ENCODE assay signal across 9 cellular contexts in the genomic region with DNA sequence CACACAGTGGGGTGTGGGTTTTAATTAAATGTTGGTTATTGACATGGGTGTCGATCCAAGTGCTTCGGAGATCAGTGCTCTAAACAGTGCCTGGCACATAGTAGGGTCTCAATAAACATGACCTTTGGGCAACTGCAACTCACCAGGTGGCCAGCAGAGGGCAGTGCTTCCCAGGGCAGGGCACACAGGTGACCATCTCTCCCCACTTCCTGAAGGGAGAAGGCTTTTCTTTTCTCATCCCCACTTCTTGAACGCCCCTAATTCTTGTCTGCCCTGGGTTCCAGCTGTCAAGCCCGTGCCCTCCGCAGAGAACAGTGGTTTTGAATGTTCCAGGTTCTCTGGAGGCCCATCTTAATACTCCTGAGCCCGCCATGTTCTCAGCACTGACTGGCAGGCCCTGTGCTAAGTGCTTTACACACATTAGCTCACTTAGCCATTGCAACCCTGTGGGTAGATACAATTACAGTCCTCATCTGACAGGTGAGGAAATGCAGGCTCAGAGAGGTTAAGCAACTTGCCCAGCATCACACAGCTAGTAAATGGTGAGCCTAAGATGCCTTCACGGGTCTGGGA. TPM values are rescaled to one million over a fixed set of nuclear protein-coding genes. Genes with fewer than 3 reads are reported as not detected.
A peak's percentile ranks its signal among the peaks of the same experiment; 100 is the strongest.
DNase-seq lines count a peak whose midpoint lies in the region; ATAC-seq, FAIRE-seq and TF ChIP-seq lines count a peak whose summit lies in the region.
"Had no signal": no experiment of that assay in that cellular context is flagged by ENCODE, and none has a peak within 500 bp of the region (broad histone marks: within the 10 kb centered on the region; RNA-seq: fewer than 3 reads in every experiment).

No MANE protein-coding gene starts in this region.

- peaks cover 3 to 6% of the 10 kb centered on the region in 2 experiments for H3K36me3 ChIP-seq in keratinocyte (ENCODE audit: control insufficient read depth in 2 of 2, extremely low read depth in 1 of 2, insufficient read depth in 2 of 2, low read length in 2 of 2)

- DNase-seq in AG09319 (ENCODE audit: extremely low read depth, low read depth) (no peak), H4 (ENCODE audit: low spot score) (peak; percentile 32), T-cell (peak in 30 of 34 experiments; percentile 26 to 75 (median 56)), amniotic epithelial cell (ENCODE audit: low read depth) (peak; percentile 27), keratinocyte (ENCODE audit: low read depth, low spot score) (no peak), amniotic stem cell (lab: John Stamatoyannopoulos, UW) (no peak)
- DNase-seq in stimulated activated CD8-positive, alpha-beta memory T cell treated with anti-CD3 and anti-CD28 coated beads, Interleukin-12 subunit alpha, Interleukin-12 subunit beta, amount 100 ng/mL, for 4 hours (ENCODE audit: low read depth): peak; percentile 41

- H4K20me1 ChIP-seq in keratinocyte (ENCODE audit: control insufficient read depth, extremely low read depth, insufficient read depth, low read length): no peaks in the 10 kb centered on the region

- H3K79me2 ChIP-seq in keratinocyte (ENCODE audit: control insufficient read depth, insufficient read depth, low read length): no peaks in the 10 kb centered on the region

- peak in 2 of 4 experiments; percentile 30 to 36 for ATAC-seq in T-cell (replicated peaks in 1 of 4)
- no peak for ATAC-seq in HG03565 (IDR thresholded peaks at IDR 0.05; ENCODE audit: unreplicated experiment)

- H3K27me3 Mint-ChIP-seq in T-cell: no peaks in the 10 kb centered on the region

- H3K9me3 ChIP-seq in keratinocyte (ENCODE audit: control insufficient read depth, low read depth, low read length): no peaks in the 10 kb centered on the region

- H3K4me1 ChIP-seq in keratinocyte (ENCODE audit: control insufficient read depth, extremely low read depth, insufficient read depth, low read length): peaks cover 13% of the 10 kb centered on the region

- no peaks in the 10 kb centered on the region for H3K27me3 ChIP-seq in keratinocyte (ENCODE audit: control insufficient read depth, extremely low read depth, insufficient read depth, low read length)

- no peaks in the 10 kb centered on the region for H3K36me3 Mint-ChIP-seq in T-cell

- H3K4me3 ChIP-seq in keratinocyte (ENCODE audit: control insufficient read depth in 2 of 3, extremely low read depth in 1 of 3, insufficient read depth in 2 of 3, low read depth in 1 of 3, low read length in 3 of 3): no peak overlapping the region

- H3K9me3 Mint-ChIP-seq in T-cell: no peaks in the 10 kb centered on the region

- H3K9me1 ChIP-seq in keratinocyte (ENCODE audit: control insufficient read depth, extremely low read depth, insufficient read depth, low read length): no peaks in the 10 kb centered on the region

- H3K4me3 Mint-ChIP-seq in T-cell: peak overlapping the region in 1 of 3 donors; percentile 42

- H2AFZ ChIP-seq in keratinocyte (ENCODE audit: control insufficient read depth, low read length): no peak overlapping the region

- TF ChIP-seq CTCF in AG09319 (IDR thresholded peaks at IDR 0.05; ENCODE audit: low read depth, low read length) (peak; percentile 97), keratinocyte (optimal IDR thresholded peaks at IDR 0.05 in 1 of 3, IDR thresholded peaks at IDR 0.05 in 1 of 3, conservative IDR thresholded peaks at IDR 0.05 in 1 of 3; ENCODE audit: extremely low read depth in 1 of 3, insufficient read depth in 2 of 3, low read length in 3 of 3) (peak in 2 of 3 experiments; percentile 96 to 100)

- peaks cover 32 to 51% (median 39%) of the 10 kb centered on the region in 3 donors for H3K4me1 Mint-ChIP-seq in T-cell

- peak overlapping the region in 1 of 2 donors; percentile 51 for H3K27ac Mint-ChIP-seq in T-cell

- H3K4me2 ChIP-seq in keratinocyte (ENCODE audit: control insufficient read depth, extremely low read depth, insufficient read depth, low read depth, low read length): no peak overlapping the region

- no peak overlapping the region for H3K9ac ChIP-seq in keratinocyte (ENCODE audit: control insufficient read depth, extremely low read depth, insufficient read depth, low read length)

- dilution Hi-C loops in keratinocyte (cut with MboI; ENCODE audit: extremely low pct_ligation_motif_present, low sequenced_read_pairs): no loop called here

- CTCF ChIA-PET in T-cell (lab: Charles Lee): interaction anchor here (0.5 to 6.1 kb wide), 48 partner anchors 9 to 387 kb away, joined by 3 to 95 read pairs (median 5); partner anchors contain the start of genes ENDOU (in 1 of the 2), RAPGEF3 (in 1 of the 2), RPAP3 (in 1 of the 2) and SLC48A1 (in 1 of the 2)

- POLR2A ChIA-PET in T-cell (lab: Charles Lee): no interaction called here

- peak; percentile 92 for FAIRE-seq in keratinocyte (lab: Jason Lieb, UNC)

- no peak overlapping the region for H3K27ac ChIP-seq in keratinocyte (ENCODE audit: control insufficient read depth, insufficient read depth, low read length)

RNA-seq across cellular contexts. Expression of gene RAPGEF3, which starts 16.3 kb away (rescaled TPM):
- total RNA-seq in H4 (2014; rRNA removed; shearing (Covaris generic)): 2.0 and 3.0 TPM in 2 replicates
- total RNA-seq in T-cell: under 1 TPM; 0.25 to 0.99 (median 0.82) TPM
- polyA plus RNA-seq in keratinocyte: 4.1 to 5.7 TPM (median 5.1 TPM) in 3 replicates
- 2.2 TPM for polyA plus RNA-seq in keratinocyte (2011; ENCODE audit: low read depth)
- 1.8 and 2.7 TPM in 2 replicates for polyA plus RNA-seq in keratinocyte (2011; cell fraction: cytosol; rRNA removed)
- polyA plus RNA-seq in keratinocyte (2011; cell fraction: nucleus; rRNA removed): 13.1 and 17.2 TPM in 2 replicates
- 1.9 and 6.5 TPM in 2 replicates for polyA plus RNA-seq in keratinocyte (2012; ENCODE audit: low replicate concordance)
- polyA minus RNA-seq in keratinocyte: 5.5 to 25.3 TPM (median 5.9 TPM) in 3 replicates
- polyA minus RNA-seq in keratinocyte (2011; cell fraction: cytosol; rRNA and poly(A)+ RNA removed): 8.1 TPM
- 5.7 and 7.1 TPM in 2 replicates for polyA minus RNA-seq in keratinocyte (2011; cell fraction: nucleus; rRNA and poly(A)+ RNA removed)

RNA-seq across cellular contexts. Expression of gene ENDOU, which starts 17.0 kb away (rescaled TPM):
- not detected in 2 replicates for total RNA-seq in H4 (2014; rRNA removed; shearing (Covaris generic))
- not detected for total RNA-seq in T-cell
- polyA plus RNA-seq in keratinocyte: 0.28 to 0.35 TPM (median 0.33 TPM) in 3 replicates
- polyA plus RNA-seq in keratinocyte (2011; ENCODE audit: low read depth): not detected
- 0.04 TPM in 2 replicates for polyA plus RNA-seq in keratinocyte (2011; cell fraction: cytosol; rRNA removed)
- polyA plus RNA-seq in keratinocyte (2011; cell fraction: nucleus; rRNA removed): 0.83 and 0.99 TPM in 2 replicates
- 0.13 and 0.24 TPM in 2 replicates for polyA plus RNA-seq in keratinocyte (2012; ENCODE audit: low replicate concordance)
- 0.23 to 0.61 TPM in 2 of 3 replicates, not detected in the other for polyA minus RNA-seq in keratinocyte
- not detected for polyA minus RNA-seq in keratinocyte (2011; cell fraction: cytosol; rRNA and poly(A)+ RNA removed)
- polyA minus RNA-seq in keratinocyte (2011; cell fraction: nucleus; rRNA and poly(A)+ RNA removed): 0.47 and 1.1 TPM in 2 replicates
- total RNA-seq: myocyte had no signal

RNA-seq across cellular contexts. Expression of gene SLC48A1, which starts 30.7 kb away (rescaled TPM):
- 11.9 and 14.0 TPM in 2 replicates for total RNA-seq in H4 (2014; rRNA removed; shearing (Covaris generic))
- 10 to 100 TPM in 3 of 5 donors, 1 to 10 TPM in 2; 5.8 to 13.7 (median 10.2) TPM for total RNA-seq in T-cell
- polyA plus RNA-seq in keratinocyte: 7.8 to 15.3 TPM (median 8.1 TPM) in 3 replicates
- 1.5 TPM for polyA plus RNA-seq in keratinocyte (2011; ENCODE audit: low read depth)
- 10.8 and 12.2 TPM in 2 replicates for polyA plus RNA-seq in keratinocyte (2011; cell fraction: cytosol; rRNA removed)
- polyA plus RNA-seq in keratinocyte (2011; cell fraction: nucleus; rRNA removed): 14.4 and 18.3 TPM in 2 replicates
- 11.7 and 13.6 TPM in 2 replicates for polyA plus RNA-seq in keratinocyte (2012; ENCODE audit: low replicate concordance)
- polyA minus RNA-seq in keratinocyte: 12.8 to 29.3 TPM (median 16.5 TPM) in 3 replicates
- 16.5 TPM for polyA minus RNA-seq in keratinocyte (2011; cell fraction: cytosol; rRNA and poly(A)+ RNA removed)
- 5.4 and 5.8 TPM in 2 replicates for polyA minus RNA-seq in keratinocyte (2011; cell fraction: nucleus; rRNA and poly(A)+ RNA removed)

RNA-seq across cellular contexts. Expression of gene RPAP3, which starts 36.5 kb away (rescaled TPM):
- total RNA-seq in H4 (2014; rRNA removed; shearing (Covaris generic)): 29.9 and 41.6 TPM in 2 replicates
- 10 to 100 TPM; 24.0 to 33.5 (median 29.4) TPM for total RNA-seq in T-cell
- 10.2 to 22.9 TPM (median 11.8 TPM) in 3 replicates for polyA plus RNA-seq in keratinocyte
- 54.5 TPM for polyA plus RNA-seq in keratinocyte (2011; ENCODE audit: low read depth)
- polyA plus RNA-seq in keratinocyte (2011; cell fraction: cytosol; rRNA removed): 9.6 and 19.9 TPM in 2 replicates
- 12.4 and 17.7 TPM in 2 replicates for polyA plus RNA-seq in keratinocyte (2011; cell fraction: nucleus; rRNA removed)
- 10.8 and 16.3 TPM in 2 replicates for polyA plus RNA-seq in keratinocyte (2012; ENCODE audit: low replicate concordance)
- 0.39 to 10.7 TPM (median 3.2 TPM) in 3 replicates for polyA minus RNA-seq in keratinocyte
- 3.8 TPM for polyA minus RNA-seq in keratinocyte (2011; cell fraction: cytosol; rRNA and poly(A)+ RNA removed)
- polyA minus RNA-seq in keratinocyte (2011; cell fraction: nucleus; rRNA and poly(A)+ RNA removed): 5.4 and 12.2 TPM in 2 replicates

Comparison
In these comparisons a context has a peak if more than half of its experiments do, and no peak if none do; other contexts are left out.
1. DNase-seq: peak in H4 (single experiment), T-cell (30 of 34), amniotic epithelial cell (single experiment) and stimulated activated CD8-positive, alpha-beta memory T cell treated with anti-CD3 and anti-CD28 coated beads, Interleukin-12 subunit alpha, Interleukin-12 subunit beta, amount 100 ng/mL, for 4 hours (single experiment); none in AG09319 (single experiment), keratinocyte (single experiment) and amniotic stem cell (single experiment).